ENCODE assay signal across 8 cellular contexts in the genomic region with DNA sequence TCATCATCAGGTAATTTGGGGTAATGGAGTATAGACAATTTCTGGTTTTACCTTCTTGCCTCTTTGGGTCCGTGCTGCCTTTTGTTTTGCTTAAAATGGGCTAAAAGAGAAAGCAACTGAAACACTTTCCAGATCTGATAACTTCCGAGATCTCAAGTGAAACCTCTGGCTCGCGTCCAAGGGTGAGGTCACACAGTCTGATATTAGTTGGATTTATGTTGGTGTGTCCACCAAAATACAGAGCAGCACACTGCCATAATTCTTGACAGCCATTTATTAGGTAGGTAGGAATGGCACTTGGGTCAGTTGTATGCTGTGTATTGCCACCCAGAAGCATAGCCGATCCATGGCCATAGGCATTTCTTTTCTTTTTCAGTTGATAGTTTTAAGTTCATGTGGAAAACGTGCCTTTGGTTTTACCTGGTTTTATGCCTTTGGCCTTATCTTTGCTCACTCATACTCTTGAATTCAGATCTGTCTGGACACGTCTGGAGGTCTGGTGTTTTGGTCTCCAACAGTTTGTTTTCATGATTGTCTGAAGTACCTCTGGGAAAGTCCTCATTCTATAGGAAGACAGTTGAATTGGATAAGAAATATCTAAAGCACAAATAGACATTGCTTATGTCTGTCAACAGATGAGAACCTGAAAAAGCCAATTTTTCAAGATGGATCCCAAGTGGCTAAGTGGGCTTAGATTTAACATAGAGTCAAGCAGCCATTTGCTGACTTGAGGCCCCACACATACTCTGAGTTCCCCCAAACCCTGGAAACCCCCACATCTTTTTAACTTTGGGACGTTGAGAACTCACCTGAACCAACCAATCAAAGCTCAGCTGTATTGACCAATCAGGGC.
A peak's percentile ranks its signal among the peaks of the same experiment; 100 is the strongest.
DNase-seq lines count a peak whose midpoint lies in the region; ATAC-seq and TF ChIP-seq lines count a peak whose summit lies in the region.

No MANE protein-coding gene starts in this region.

- peaks cover 0 to 27% (median 1%) of the 10 kb centered on the region in 12 donors for H3K4me1 ChIP-seq in heart left ventricle

- no peaks in the 10 kb centered on the region for H3K36me3 ChIP-seq in heart left ventricle

- TF ChIP-seq CTCF in heart left ventricle (IDR thresholded peaks at IDR 0.05) = no peak

- H3K27me3 ChIP-seq in heart left ventricle = no peaks in the 10 kb centered on the region

- WGBS in heart left ventricle, 4 donors = 38 to 51% (median 41%) methylated on average over 8 of the region's 8 CpGs

- H3K9me3 ChIP-seq in heart left ventricle = no peaks in the 10 kb centered on the region

- DNase-seq in NCI-H2227 treated with DMSO at 0.1 percent for 48 hours (lab: John Stamatoyannopoulos, UW) = peak; percentile 7
- no peak for DNase-seq in NCI-H2227 (lab: John Stamatoyannopoulos, UW; ENCODE audit: unreplicated experiment)
- DNase-seq in activated CD4-positive, alpha-beta T cell treated with anti-CD3 and anti-CD28 coated beads, Interleukin-2, amount 50 U/mL, for 1 hour = peak; percentile 36
- peak; percentile 65 to 78 (median 75) for DNase-seq in heart left ventricle
- peak; percentile 13 for DNase-seq in stimulated activated CD8-positive, alpha-beta memory T cell treated with anti-CD3 and anti-CD28 coated beads, Interleukin-15, amount 100 ng/mL, for 1 hour (ENCODE audit: low read depth)
- DNase-seq in medulla oblongata (ENCODE audit: extremely low spot score) = no peak
- no peak for DNase-seq in mesenteric fat pad (ENCODE audit: low spot score)

- TF ChIP-seq POLR2A in heart left ventricle (IDR thresholded peaks at IDR 0.05) = no peak

- ATAC-seq in heart left ventricle = peak in 1 of 4 donors; percentile 65
- ATAC-seq in HG02852 (IDR thresholded peaks at IDR 0.05; ENCODE audit: unreplicated experiment) = no peak

- intact Hi-C loops in heart left ventricle (cut with DNase I) = loop anchor here in 3 of 10 donors (10.0 kb wide), 3 partner anchors 170 to 320 kb away; a partner anchor contains a TSS

- H3K27ac ChIP-seq in heart left ventricle = peak overlapping the region in 1 of 12 donors; percentile 7

- peak overlapping the region in 6 of 12 donors; percentile 4 to 35 (median 12) for H3K4me3 ChIP-seq in heart left ventricle

Comparison
In these comparisons a context has a peak if more than half of its experiments do, and no peak if none do; other contexts are left out.
1. DNase-seq: peak in NCI-H2227 treated with DMSO at 0.1 percent for 48 hours (single experiment), activated CD4-positive, alpha-beta T cell treated with anti-CD3 and anti-CD28 coated beads, Interleukin-2, amount 50 U/mL, for 1 hour (single experiment), heart left ventricle (5 of 5) and stimulated activated CD8-positive, alpha-beta memory T cell treated with anti-CD3 and anti-CD28 coated beads, Interleukin-15, amount 100 ng/mL, for 1 hour (single experiment); none in NCI-H2227 (single experiment), medulla oblongata (single experiment) and mesenteric fat pad (single experiment).